Comparison of ENCODE assay signal across 9 cellular contexts in genomic region chr6:33201935-33202334, GRCh38. TPM values are rescaled to one million over a fixed set of nuclear protein-coding genes. Genes with fewer than 3 reads are reported as not detected.
DNase-seq lines count a peak whose midpoint lies in the region; ATAC-seq, FAIRE-seq and TF ChIP-seq lines count a peak whose summit lies in the region.
"Had no signal": no experiment of that assay in that cellular context is flagged by ENCODE, and none has a peak within 500 bp of the region (broad histone marks: within the 10 kb centered on the region; RNA-seq: fewer than 3 reads in every experiment).

No MANE protein-coding gene starts in this region.

- no peak for DNase-seq in activated CD4-positive, alpha-beta T cell treated with anti-CD3 and anti-CD28 coated beads for 36 hours
- no peak for DNase-seq in activated CD4-positive, alpha-beta T cell treated with anti-CD3 and anti-CD28 coated beads for 48 hours
- DNase-seq in activated naive CD4-positive, alpha-beta T cell treated with anti-CD3 and anti-CD28 coated beads, Interleukin-2, amount 50 U/mL, for 72 hours (ENCODE audit: low spot score in 2 of 2) = no peak
- DNase-seq in kidney = no peak
- no peak for DNase-seq in substantia nigra (lab: John Stamatoyannopoulos, UW)
- no peak for DNase-seq in small intestine
- no peak for DNase-seq in OCI-M1 (lab: John Stamatoyannopoulos, UW)
- DNase-seq: NCI-H524 had no signal

- H3K9me3 ChIP-seq in kidney (ENCODE audit: control insufficient read depth in 1 of 2, low read length in 2 of 2) = no peaks in the 10 kb centered on the region
- H3K9me3 ChIP-seq in small intestine (ENCODE audit: control insufficient read depth, low read depth) = no peaks in the 10 kb centered on the region

- H3K4me1 Mint-ChIP-seq in activated CD4-positive, alpha-beta T cell treated with anti-CD3 and anti-CD28 coated beads for 36 hours = peaks cover 76% of the 10 kb centered on the region

- H3K27me3 ChIP-seq in small intestine (ENCODE audit: control insufficient read depth in 2 of 2, insufficient read depth in 2 of 2, low read length in 2 of 2) = no peaks in the 10 kb centered on the region

- H3K9ac ChIP-seq in kidney (ENCODE audit: low read length in 2 of 2) = no peak overlapping the region

- no peaks in the 10 kb centered on the region for H3K27me3 Mint-ChIP-seq in activated CD4-positive, alpha-beta T cell treated with anti-CD3 and anti-CD28 coated beads for 36 hours

- TF ChIP-seq CTCF in kidney (IDR thresholded peaks at IDR 0.05; ENCODE audit: borderline replicate concordance, extremely low read depth, insufficient read depth) = no peak

- intact Hi-C loops in activated CD4-positive, alpha-beta T cell treated with anti-CD3 and anti-CD28 coated beads for 36 hours (cut with DNase I, micrococcal nuclease) = loop anchor here (2.0 to 10.0 kb wide), 11 partner anchors 213 to 1537 kb away; partner anchors contain the start of genes AGPAT1 (in 2 of the 2), RNF5 (in 2 of the 2), C6orf47 (in 1 of the 2) and CLIC1 (in 1 of the 2)
- intact Hi-C loops in kidney (cut with DNase I) = no loop called here

- WGBS in small intestine, 3 donors = 66 to 83% (median 76%) methylated on average over 6 of the region's 6 CpGs

- H3K9me3 Mint-ChIP-seq in activated CD4-positive, alpha-beta T cell treated with anti-CD3 and anti-CD28 coated beads for 36 hours (ENCODE audit: low read depth) = no peaks in the 10 kb centered on the region
- H3K9me3 Mint-ChIP-seq in activated naive CD4-positive, alpha-beta T cell treated with anti-CD3 and anti-CD28 coated beads, Interleukin-2, amount 50 U/mL, for 72 hours = no peaks in the 10 kb centered on the region

- H3K4me3 Mint-ChIP-seq in activated CD4-positive, alpha-beta T cell treated with anti-CD3 and anti-CD28 coated beads for 36 hours = peak overlapping the region; percentile 100

- H3K27ac ChIP-seq in kidney (ENCODE audit: low read depth in 2 of 2, low read length in 2 of 2) (no peak overlapping the region), substantia nigra (ENCODE audit: low read depth, low read length, poor library complexity, severe bottlenecking) (peak overlapping the region; percentile 97), small intestine (ENCODE audit: low read depth in 1 of 2, low read length in 1 of 2) (no peak overlapping the region)

- H3K4me1 ChIP-seq in kidney (ENCODE audit: control insufficient read depth in 1 of 2, insufficient read depth in 1 of 2, low read depth in 1 of 2, low read length in 2 of 2) = peaks cover 17 to 43% of the 10 kb centered on the region in 2 donors
- peaks cover 9 to 12% of the 10 kb centered on the region in 2 donors for H3K4me1 ChIP-seq in small intestine (ENCODE audit: control insufficient read depth in 2 of 2, insufficient read depth in 1 of 2, low read depth in 1 of 2, low read length in 1 of 2)

- peaks cover 45% of the 10 kb centered on the region for H3K36me3 Mint-ChIP-seq in activated CD4-positive, alpha-beta T cell treated with anti-CD3 and anti-CD28 coated beads for 36 hours (ENCODE audit: low read depth)
- H3K36me3 Mint-ChIP-seq in activated naive CD4-positive, alpha-beta T cell treated with anti-CD3 and anti-CD28 coated beads, Interleukin-2, amount 50 U/mL, for 72 hours = peaks cover 34 to 49% of the 10 kb centered on the region in 2 donors

- CTCF ChIA-PET in activated CD4-positive, alpha-beta T cell treated with anti-CD3 and anti-CD28 coated beads for 36 hours (lab: Charles Lee) = interaction anchor here (0.6 kb wide), 1 partner anchor 362 kb away, joined by 3 read pairs; no protein-coding TSS in a partner anchor

- peak overlapping the region; percentile 99 for H3K27ac Mint-ChIP-seq in activated CD4-positive, alpha-beta T cell treated with anti-CD3 and anti-CD28 coated beads for 36 hours
- H3K27ac Mint-ChIP-seq in activated naive CD4-positive, alpha-beta T cell treated with anti-CD3 and anti-CD28 coated beads, Interleukin-2, amount 50 U/mL, for 72 hours = peak overlapping the region; percentile 98 to 100

- H3K4me3 ChIP-seq in kidney (ENCODE audit: low read length in 2 of 2) (peak overlapping the region; percentile 97 to 99), small intestine (ENCODE audit: low read depth in 1 of 2, low read length in 2 of 2) (peak overlapping the region in 1 of 2 donors; percentile 85)

- POLR2A ChIA-PET in activated CD4-positive, alpha-beta T cell treated with anti-CD3 and anti-CD28 coated beads for 36 hours (lab: Charles Lee) = no interaction called here

- H3K36me3 ChIP-seq in kidney (ENCODE audit: control insufficient read depth in 1 of 2, insufficient read depth in 2 of 2, low read length in 2 of 2) = peaks cover 17 to 23% of the 10 kb centered on the region in 2 donors
- peaks cover 5 to 12% of the 10 kb centered on the region in 2 donors for H3K36me3 ChIP-seq in small intestine (ENCODE audit: control insufficient read depth in 2 of 2, insufficient read depth in 2 of 2, low read length in 2 of 2)

- ATAC-seq in activated CD4-positive, alpha-beta T cell treated with anti-CD3 and anti-CD28 coated beads for 36 hours = no peak
- ATAC-seq in activated naive CD4-positive, alpha-beta T cell treated with anti-CD3 and anti-CD28 coated beads, Interleukin-2, amount 50 U/mL, for 72 hours = no peak
- no peak for ATAC-seq in GM21529 (IDR thresholded peaks at IDR 0.05; ENCODE audit: unreplicated experiment)

- FAIRE-seq in kidney (lab: Jason Lieb, UNC) (no peak), small intestine (lab: Jason Lieb, UNC) (no peak)

RNA-seq across cellular contexts. Expression of gene SLC39A7, which starts 1.3 kb away (rescaled TPM):
- total RNA-seq in activated CD4-positive, alpha-beta T cell treated with anti-CD3 and anti-CD28 coated beads for 36 hours = 10 to 100 TPM; 33.0 to 41.8 TPM
- total RNA-seq in activated naive CD4-positive, alpha-beta T cell treated with anti-CD3 and anti-CD28 coated beads, Interleukin-2, amount 50 U/mL, for 72 hours = 10 to 100 TPM; 45.8 to 78.2 TPM
- total RNA-seq in kidney = 83.3 TPM
- polyA plus RNA-seq in kidney (ENCODE audit: insufficient read depth, low read depth, low replicate concordance) (118 TPM), small intestine (100 to 1,000 TPM in 1 of 3 donors, 10 to 100 TPM in 2; 38.9 to 162 (median 57.3) TPM)

RNA-seq across cellular contexts. Expression of gene RXRB, which starts 1.5 kb away (rescaled TPM):
- total RNA-seq in activated CD4-positive, alpha-beta T cell treated with anti-CD3 and anti-CD28 coated beads for 36 hours = 10 to 100 TPM; 41.0 to 45.4 TPM
- total RNA-seq in activated naive CD4-positive, alpha-beta T cell treated with anti-CD3 and anti-CD28 coated beads, Interleukin-2, amount 50 U/mL, for 72 hours = 10 to 100 TPM; 46.6 to 89.0 TPM
- 52.2 TPM for total RNA-seq in kidney
- polyA plus RNA-seq in kidney (ENCODE audit: insufficient read depth, low read depth, low replicate concordance) (35.7 TPM), small intestine (10 to 100 TPM; 26.3 to 32.4 (median 29.2) TPM)

RNA-seq across cellular contexts. Expression of gene HSD17B8, which starts 2.5 kb away (rescaled TPM):
- 10 to 100 TPM; 23.4 to 33.2 TPM for total RNA-seq in activated CD4-positive, alpha-beta T cell treated with anti-CD3 and anti-CD28 coated beads for 36 hours
- total RNA-seq in activated naive CD4-positive, alpha-beta T cell treated with anti-CD3 and anti-CD28 coated beads, Interleukin-2, amount 50 U/mL, for 72 hours = 10 to 100 TPM; 14.7 to 17.5 TPM
- total RNA-seq in kidney = 26.6 TPM
- 83.0 TPM for polyA plus RNA-seq in kidney (ENCODE audit: insufficient read depth, low read depth, low replicate concordance)
- 10 to 100 TPM; 30.9 to 33.8 (median 32.2) TPM for polyA plus RNA-seq in small intestine

RNA-seq across cellular contexts. Expression of gene RING1, which starts 6.4 kb away (rescaled TPM):
- total RNA-seq in activated CD4-positive, alpha-beta T cell treated with anti-CD3 and anti-CD28 coated beads for 36 hours = 10 to 100 TPM; 28.3 to 39.3 TPM
- 10 to 100 TPM; 30.3 to 46.5 TPM for total RNA-seq in activated naive CD4-positive, alpha-beta T cell treated with anti-CD3 and anti-CD28 coated beads, Interleukin-2, amount 50 U/mL, for 72 hours
- 47.2 TPM for total RNA-seq in kidney
- polyA plus RNA-seq in kidney (ENCODE audit: insufficient read depth, low read depth, low replicate concordance) (48.6 TPM), small intestine (10 to 100 TPM; 30.4 to 46.7 (median 42.3) TPM)

RNA-seq across cellular contexts. Expression of gene COL11A2, which starts 9.7 kb away (rescaled TPM):
- 1 to 10 TPM; 1.9 to 2.0 TPM for total RNA-seq in activated CD4-positive, alpha-beta T cell treated with anti-CD3 and anti-CD28 coated beads for 36 hours
- 1 to 10 TPM; 1.8 to 4.6 TPM for total RNA-seq in activated naive CD4-positive, alpha-beta T cell treated with anti-CD3 and anti-CD28 coated beads, Interleukin-2, amount 50 U/mL, for 72 hours
- 0.85 TPM for total RNA-seq in kidney
- polyA plus RNA-seq in kidney (ENCODE audit: insufficient read depth, low read depth, low replicate concordance) (2.3 TPM), small intestine (under 1 TPM; 0.27 to 0.67 (median 0.57) TPM)
